In the genomic region with DNA sequence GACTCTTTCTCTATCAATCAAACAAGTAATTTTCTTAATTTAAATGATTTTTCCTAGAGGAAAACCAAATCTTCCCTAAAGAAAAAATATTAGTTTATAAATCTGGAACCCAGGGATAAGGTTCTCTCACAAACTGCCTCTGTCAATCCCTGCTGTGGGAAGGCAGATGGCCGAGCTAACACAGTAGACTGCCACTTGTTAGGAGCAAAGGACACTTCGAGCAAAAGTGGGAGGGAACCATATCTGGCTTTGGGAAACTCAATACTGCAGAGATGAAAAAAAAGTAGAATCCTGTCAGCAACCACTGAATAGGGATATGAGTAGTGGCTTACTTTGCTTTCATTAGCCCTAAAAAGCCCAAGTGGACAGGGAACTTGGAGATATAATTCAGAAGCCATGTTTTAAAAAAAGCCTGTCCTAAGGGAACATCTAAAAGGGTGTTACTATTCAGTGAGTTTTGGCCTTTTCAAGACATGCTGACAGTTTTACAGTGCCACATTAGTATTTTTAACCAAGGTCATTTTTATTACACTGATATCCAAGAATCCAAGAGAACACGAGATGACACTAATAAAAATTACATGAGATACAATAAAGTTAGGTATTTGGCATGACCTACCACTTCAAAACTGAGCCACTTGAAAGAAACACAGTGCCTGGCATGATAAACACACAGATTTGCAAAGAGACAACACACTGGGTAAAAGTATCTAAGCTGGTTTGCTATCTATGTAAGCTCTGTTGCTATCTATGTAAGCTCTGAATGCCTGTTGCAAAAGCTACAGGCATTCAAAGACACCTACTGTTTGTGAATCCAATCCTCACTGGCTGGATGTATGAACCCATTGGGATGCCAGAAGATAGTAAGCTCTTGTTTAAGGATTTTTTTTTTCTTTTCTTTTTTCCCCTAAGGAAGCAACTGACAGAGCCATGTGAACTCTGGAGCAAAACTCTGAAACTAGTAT, we compare ENCODE assay signal across 25 cellular contexts. TPM values are rescaled to one million over a fixed set of nuclear protein-coding genes. Genes with fewer than 3 reads are reported as not detected.
DNase-seq lines count a peak whose midpoint lies in the region; ATAC-seq and TF ChIP-seq lines count a peak whose summit lies in the region.
"Had no signal": no experiment of that assay in that cellular context is flagged by ENCODE, and none has a peak within 500 bp of the region (broad histone marks: within the 10 kb centered on the region; RNA-seq: fewer than 3 reads in every experiment).

No MANE protein-coding gene starts in this region.

- no peaks in the 10 kb centered on the region for H3K9me3 ChIP-seq in tibial artery
- H3K9me3 ChIP-seq: colonic mucosa, thoracic aorta had no signal

- no peak overlapping the region for H3K4me3 ChIP-seq in tibial artery
- H3K4me3 ChIP-seq: colonic mucosa, thoracic aorta had no signal

- no peak for DNase-seq in activated T-cell treated with anti-CD3 and anti-CD28 coated beads, Interleukin-2, amount 50 U/mL, for 24 hours
- DNase-seq in activated T-cell treated with anti-CD3 and anti-CD28 coated beads, Interleukin-2, amount 50 U/mL, for 4 hours: no peak
- DNase-seq in cerebellum (ENCODE audit: low spot score): peak; percentile 42
- DNase-seq in left kidney (ENCODE audit: low read depth, low spot score): peak; percentile 19
- DNase-seq in stimulated activated naive CD4-positive, alpha-beta T cell (lab: John Stamatoyannopoulos, UW): no peak
- no peak for DNase-seq in HuH-7 (ENCODE audit: low spot score)
- DNase-seq in stimulated activated CD4-positive, alpha-beta T cell treated with anti-CD3 and anti-CD28 coated beads, Interleukin-2, amount 100 ng/mL, for 24 hours: no peak
- DNase-seq in tibial artery: no peak
- DNase-seq: activated CD4-positive, alpha-beta T cell treated with anti-CD3 and anti-CD28 coated beads, Interleukin-2, amount 50 U/mL, for 1 hour; activated naive CD8-positive, alpha-beta T cell treated with anti-CD3 and anti-CD28 coated beads, Interleukin-2, amount 10 ng/mL, durations not matched to agents 7 days and 5 days; colonic mucosa; NCI-H1417; NCI-H748 treated with DMSO at 0.1 percent for 48 hours; RPMI8226; stimulated activated CD4-positive, alpha-beta T cell treated with anti-CD3 and anti-CD28 coated beads, Interleukin-1b, Interleukin-23, amount 100 ng/mL, for 48 hours; stimulated activated naive CD4-positive, alpha-beta T cell treated with Interleukin-2 at 50 U/mL for 16 hours; WERI-Rb-1 had no signal

- peaks cover 50 to 60% (median 53%) of the 10 kb centered on the region in 3 donors for H3K36me3 ChIP-seq in tibial artery

- H3K27me3 Mint-ChIP-seq in activated T-cell treated with anti-CD3 and anti-CD28 coated beads, Interleukin-2, amount 50 U/mL, for 24 hours: no peaks in the 10 kb centered on the region
- no peaks in the 10 kb centered on the region for H3K27me3 Mint-ChIP-seq in activated T-cell treated with anti-CD3 and anti-CD28 coated beads, Interleukin-2, amount 50 U/mL, for 4 hours (ENCODE audit: low read depth)
- H3K27me3 Mint-ChIP-seq: activated naive CD8-positive, alpha-beta T cell treated with anti-CD3 and anti-CD28 coated beads, Interleukin-2, amount 10 ng/mL, durations not matched to agents 7 days and 5 days; activated T-helper 17 cell treated with anti-CD3 and anti-CD28 coated beads, Interleukin-2, amount 50 U/mL, for 72 hours; progenitor cell of endocrine pancreas had no signal

- no peaks in the 10 kb centered on the region for H3K27me3 ChIP-seq in tibial artery
- H3K27me3 ChIP-seq: colonic mucosa had no signal

- ATAC-seq in activated T-cell treated with anti-CD3 and anti-CD28 coated beads, Interleukin-2, amount 50 U/mL, for 4 hours: no peak
- ATAC-seq: activated T-helper 17 cell treated with anti-CD3 and anti-CD28 coated beads, Interleukin-2, amount 50 U/mL, for 72 hours had no signal

- no peak overlapping the region for H3K4me3 Mint-ChIP-seq in activated T-cell treated with anti-CD3 and anti-CD28 coated beads, Interleukin-2, amount 50 U/mL, for 24 hours
- no peak overlapping the region for H3K4me3 Mint-ChIP-seq in activated T-cell treated with anti-CD3 and anti-CD28 coated beads, Interleukin-2, amount 50 U/mL, for 4 hours
- H3K4me3 Mint-ChIP-seq: activated naive CD8-positive, alpha-beta T cell treated with anti-CD3 and anti-CD28 coated beads, Interleukin-2, amount 10 ng/mL, durations not matched to agents 7 days and 5 days; activated T-helper 17 cell treated with anti-CD3 and anti-CD28 coated beads, Interleukin-2, amount 50 U/mL, for 72 hours; T-helper 2 cell treated with Interferon-gamma antibody and Interleukin-4, amounts not matched to agents 5 μg/mL and 100 μg/mL, for 36 hours had no signal

- no peak for TF ChIP-seq CTCF in tibial artery (IDR thresholded peaks at IDR 0.05)

- intact Hi-C loops in tibial artery (cut with DNase I; ENCODE audit: low total_unique reads): no loop called here

- H3K4me1 Mint-ChIP-seq in activated T-cell treated with anti-CD3 and anti-CD28 coated beads, Interleukin-2, amount 50 U/mL, for 24 hours (ENCODE audit: low read depth): peaks cover 16% of the 10 kb centered on the region
- peaks cover 6% of the 10 kb centered on the region for H3K4me1 Mint-ChIP-seq in activated T-cell treated with anti-CD3 and anti-CD28 coated beads, Interleukin-2, amount 50 U/mL, for 4 hours (ENCODE audit: low read depth)

- peak overlapping the region; percentile 1 for H3K27ac Mint-ChIP-seq in activated T-cell treated with anti-CD3 and anti-CD28 coated beads, Interleukin-2, amount 50 U/mL, for 24 hours
- H3K27ac Mint-ChIP-seq: activated naive CD8-positive, alpha-beta T cell treated with anti-CD3 and anti-CD28 coated beads, Interleukin-2, amount 10 ng/mL, durations not matched to agents 7 days and 5 days; activated T-helper 17 cell treated with anti-CD3 and anti-CD28 coated beads, Interleukin-2, amount 50 U/mL, for 72 hours; T-helper 2 cell treated with Interferon-gamma antibody and Interleukin-4, amounts not matched to agents 5 μg/mL and 100 μg/mL, for 36 hours had no signal

- H3K4me1 ChIP-seq in tibial artery: peaks cover 0 to 6% (median 0%) of the 10 kb centered on the region in 4 donors
- H3K4me1 ChIP-seq: colonic mucosa had no signal

- H3K9me3 Mint-ChIP-seq in activated T-cell treated with anti-CD3 and anti-CD28 coated beads, Interleukin-2, amount 50 U/mL, for 24 hours: peaks cover 4% of the 10 kb centered on the region
- H3K9me3 Mint-ChIP-seq in activated T-cell treated with anti-CD3 and anti-CD28 coated beads, Interleukin-2, amount 50 U/mL, for 4 hours: peaks cover 6% of the 10 kb centered on the region
- H3K9me3 Mint-ChIP-seq: activated T-helper 17 cell treated with anti-CD3 and anti-CD28 coated beads, Interleukin-2, amount 50 U/mL, for 72 hours; T-helper 2 cell treated with Interferon-gamma antibody and Interleukin-4, amounts not matched to agents 5 μg/mL and 100 μg/mL, for 36 hours had no signal

- H3K36me3 Mint-ChIP-seq in activated T-cell treated with anti-CD3 and anti-CD28 coated beads, Interleukin-2, amount 50 U/mL, for 24 hours (ENCODE audit: low read depth): peaks cover 95% of the 10 kb centered on the region
- H3K36me3 Mint-ChIP-seq in activated T-cell treated with anti-CD3 and anti-CD28 coated beads, Interleukin-2, amount 50 U/mL, for 4 hours (ENCODE audit: insufficient read depth): peaks cover 56% of the 10 kb centered on the region

- H3K27ac ChIP-seq in tibial artery: no peak overlapping the region
- H3K27ac ChIP-seq: colonic mucosa, thoracic aorta, WERI-Rb-1 had no signal

RNA-seq across cellular contexts. Expression of a gene that starts 21.4 kb away (rescaled TPM):
- not detected for total RNA-seq in activated T-cell treated with anti-CD3 and anti-CD28 coated beads, Interleukin-2, amount 50 U/mL, for 4 hours
- total RNA-seq in cerebellum: not detected
- total RNA-seq: A172; activated naive CD8-positive, alpha-beta T cell treated with anti-CD3 and anti-CD28 coated beads, Interleukin-2, amount 10 ng/mL, durations not matched to agents 7 days and 5 days; colonic mucosa; H4; M059J; skeletal muscle tissue; thoracic aorta had no signal

RNA-seq across cellular contexts. Expression of a gene that starts 24.9 kb away (rescaled TPM):
- 10 to 100 TPM; 35.7 to 42.5 (median 39.3) TPM for total RNA-seq in activated T-cell treated with anti-CD3 and anti-CD28 coated beads, Interleukin-2, amount 50 U/mL, for 4 hours
- 32.7 TPM for total RNA-seq in cerebellum

RNA-seq across cellular contexts. Expression of a gene that starts 25.8 kb away (rescaled TPM):
- 10 to 100 TPM; 46.8 to 48.6 (median 48.4) TPM for total RNA-seq in activated T-cell treated with anti-CD3 and anti-CD28 coated beads, Interleukin-2, amount 50 U/mL, for 4 hours
- total RNA-seq in cerebellum: 29.3 TPM

Comparison
In these comparisons a context has a peak if more than half of its experiments do, and no peak if none do; other contexts are left out.
1. DNase-seq: peak in cerebellum (single experiment) and left kidney (single experiment); none in activated T-cell treated with anti-CD3 and anti-CD28 coated beads, Interleukin-2, amount 50 U/mL, for 24 hours (single experiment), activated T-cell treated with anti-CD3 and anti-CD28 coated beads, Interleukin-2, amount 50 U/mL, for 4 hours (single experiment), stimulated activated naive CD4-positive, alpha-beta T cell (0 of 6), HuH-7 (single experiment), stimulated activated CD4-positive, alpha-beta T cell treated with anti-CD3 and anti-CD28 coated beads, Interleukin-2, amount 100 ng/mL, for 24 hours (0 of 2) and tibial artery (0 of 2).